8 cellular contexts compared by ENCODE assay signal in genomic region chr5:172293054-172293744, GRCh38. TPM values are rescaled to one million over a fixed set of nuclear protein-coding genes. Genes with fewer than 3 reads are reported as not detected.
DNase-seq lines count a peak whose midpoint lies in the region; ATAC-seq and TF ChIP-seq lines count a peak whose summit lies in the region.

No MANE protein-coding gene starts in this region.

- no peak overlapping the region for H3K4me3 Mint-ChIP-seq in activated T-cell treated with anti-CD3 and anti-CD28 coated beads, Interleukin-2, amount 50 U/mL, for 24 hours
- H3K4me3 Mint-ChIP-seq in type B pancreatic cell = no peak overlapping the region

- H3F3A ChIP-seq in PC-3 (ENCODE audit: low read length, unreplicated experiment) = no peaks in the 10 kb centered on the region

- H3K9ac ChIP-seq in PC-3 (ENCODE audit: low read length) (no peak overlapping the region), fibroblast of lung (ENCODE audit: insufficient read depth, low read length) (no peak overlapping the region)

- H3K9me3 ChIP-seq in PC-3 (ENCODE audit: low read length) (no peaks in the 10 kb centered on the region), fibroblast of lung (ENCODE audit: control insufficient read depth, insufficient read depth, low read depth, low read length) (no peaks in the 10 kb centered on the region)

- H3K4me1 ChIP-seq in PC-3 (ENCODE audit: insufficient read depth, low read length) (no peaks in the 10 kb centered on the region), fibroblast of lung (ENCODE audit: control insufficient read depth, extremely low read depth, insufficient read depth, low read length) (no peaks in the 10 kb centered on the region)

- H3K79me2 ChIP-seq in PC-3 (ENCODE audit: low read length) (no peaks in the 10 kb centered on the region), fibroblast of lung (ENCODE audit: control insufficient read depth, insufficient read depth, low read length) (no peaks in the 10 kb centered on the region)

- no peaks in the 10 kb centered on the region for H3K9me3 Mint-ChIP-seq in activated T-cell treated with anti-CD3 and anti-CD28 coated beads, Interleukin-2, amount 50 U/mL, for 24 hours
- H3K9me3 Mint-ChIP-seq in type B pancreatic cell = no peaks in the 10 kb centered on the region

- no peaks in the 10 kb centered on the region for H3K27me3 ChIP-seq in PC-3 (ENCODE audit: low read length)
- peaks cover 5% of the 10 kb centered on the region for H3K27me3 ChIP-seq in fibroblast of lung (ENCODE audit: control insufficient read depth, insufficient read depth, low read length)

- H2AFZ ChIP-seq in PC-3 (ENCODE audit: low read length) = peak overlapping the region; percentile 28; the same call in 1 of the 2 replicates
- H2AFZ ChIP-seq in fibroblast of lung (ENCODE audit: low read length) = no peak overlapping the region

- no peak overlapping the region for H3K4me3 ChIP-seq in Jurkat, Clone E6-1 (ENCODE audit: low read length)
- no peak overlapping the region for H3K4me3 ChIP-seq in PC-3 (ENCODE audit: low read length)
- H3K4me3 ChIP-seq in fibroblast of lung (replicated peaks in 1 of 4; ENCODE audit: control extremely low read depth in 1 of 4, insufficient read depth in 1 of 4, low read depth in 3 of 4, low read length in 4 of 4) = no peak overlapping the region

- CTCF ChIA-PET in PC-3 (lab: Charles Lee) = interaction anchor here (0.6 to 1.1 kb wide), 5 partner anchors 10 to 105 kb away, joined by 3 to 7 read pairs (median 3); partner anchors contain the start of genes STK10 and UBTD2

- H3K4me2 ChIP-seq in PC-3 (ENCODE audit: low read length) = no peak overlapping the region
- H3K4me2 ChIP-seq in fibroblast of lung (ENCODE audit: extremely low read depth, insufficient read depth, low read length) = no peak overlapping the region

- no TSS peak for BruUV-seq in PC-3 (replicated peaks; lab: Mats Ljungman, UMichigan)

- no peaks in the 10 kb centered on the region for H3K9me2 ChIP-seq in PC-3 (replicated peaks; ENCODE audit: low read length)

- DNase-seq in DMS79 (lab: John Stamatoyannopoulos, UW) (peak; percentile 33), PC-3 (peak; percentile 81), fibroblast of lung (ENCODE audit: low read depth in 2 of 2) (peak; percentile 61 to 77), nucleus accumbens (lab: John Stamatoyannopoulos, UW) (peak in 51 of 56 donors; percentile 3 to 80 (median 41)), type B pancreatic cell (ENCODE audit: extremely low spot score, unreplicated experiment) (no peak)
- DNase-seq in Jurkat, Clone E6-1 (ENCODE audit: low read depth, low spot score) = peak; percentile 61
- peak; percentile 63 for DNase-seq in activated T-cell treated with anti-CD3 and anti-CD28 coated beads, Interleukin-2, amount 50 U/mL, for 24 hours

- H4K20me1 ChIP-seq in PC-3 (ENCODE audit: low read length) (no peaks in the 10 kb centered on the region), fibroblast of lung (ENCODE audit: control insufficient read depth, extremely low read depth, insufficient read depth, low read length) (no peaks in the 10 kb centered on the region)

- H3K27me3 Mint-ChIP-seq in activated T-cell treated with anti-CD3 and anti-CD28 coated beads, Interleukin-2, amount 50 U/mL, for 24 hours = no peaks in the 10 kb centered on the region
- H3K27me3 Mint-ChIP-seq in type B pancreatic cell = no peaks in the 10 kb centered on the region

- H3K27ac Mint-ChIP-seq in activated T-cell treated with anti-CD3 and anti-CD28 coated beads, Interleukin-2, amount 50 U/mL, for 24 hours = no peak overlapping the region
- H3K27ac Mint-ChIP-seq in type B pancreatic cell = peak overlapping the region; percentile 7

- intact Hi-C loops in PC-3 (cut with micrococcal nuclease) = loop anchor here (1.0 to 5.0 kb wide), 3 partner anchors 105 to 381 kb away; partner anchors contain the start of gene STK10

- TF ChIP-seq CTCF in PC-3 (conservative IDR thresholded peaks at IDR 0.05; ENCODE audit: low read depth, low read length) (peak; percentile 92), fibroblast of lung (conservative IDR thresholded peaks at IDR 0.05 in 1 of 2, IDR thresholded peaks at IDR 0.05 in 1 of 2; ENCODE audit: low read depth in 1 of 2, low read length in 2 of 2) (peak; percentile 83 to 85), type B pancreatic cell (conservative IDR thresholded peaks at IDR 0.05) (peak; percentile 89)

- POLR2A ChIA-PET in PC-3 (lab: Charles Lee; ENCODE audit: unreplicated experiment) = no interaction called here

- H3K36me3 Mint-ChIP-seq in activated T-cell treated with anti-CD3 and anti-CD28 coated beads, Interleukin-2, amount 50 U/mL, for 24 hours (ENCODE audit: low read depth) = no peaks in the 10 kb centered on the region
- no peaks in the 10 kb centered on the region for H3K36me3 Mint-ChIP-seq in type B pancreatic cell

- no peaks in the 10 kb centered on the region for H3K36me3 ChIP-seq in PC-3 (ENCODE audit: low read depth, low read length)
- no peaks in the 10 kb centered on the region for H3K36me3 ChIP-seq in fibroblast of lung (ENCODE audit: control insufficient read depth, insufficient read depth, low read length)

- H3K27ac ChIP-seq in PC-3 (ENCODE audit: low read length) (no peak overlapping the region), fibroblast of lung (ENCODE audit: insufficient read depth, low read length) (no peak overlapping the region)

- ATAC-seq in GM21526 (IDR thresholded peaks at IDR 0.05; ENCODE audit: low FRiP score, unreplicated experiment) = peak; percentile 89
- ATAC-seq in PC-3 = peak; percentile 99

- peaks cover 2% of the 10 kb centered on the region for H3K4me1 Mint-ChIP-seq in activated T-cell treated with anti-CD3 and anti-CD28 coated beads, Interleukin-2, amount 50 U/mL, for 24 hours (ENCODE audit: low read depth)
- peaks cover 6% of the 10 kb centered on the region for H3K4me1 Mint-ChIP-seq in type B pancreatic cell (ENCODE audit: unreplicated experiment)

RNA-seq across cellular contexts. Expression of gene UBTD2, which starts 9.6 kb away (rescaled TPM):
- polyA plus RNA-seq in Jurkat, Clone E6-1 (2012; ENCODE audit: insufficient read depth, insufficient read length) = 19.8 TPM
- total RNA-seq in PC-3 (2014; rRNA removed) = 22.6 and 23.8 TPM in 2 replicates
- 24.9 and 26.7 TPM in 2 replicates for total RNA-seq in fibroblast of lung
- polyA plus RNA-seq in fibroblast of lung = 22.6 and 29.8 TPM in 2 replicates
- 16.8 and 21.0 TPM in 2 replicates for polyA plus RNA-seq in fibroblast of lung (2012)
- 3.3 and 3.5 TPM in 2 replicates for polyA minus RNA-seq in fibroblast of lung (ENCODE audit: low replicate concordance)
- total RNA-seq in type B pancreatic cell (ENCODE audit: low replicate concordance) = 32.8 and 47.2 TPM in 2 replicates
